Comparison of ENCODE assay signal across 1 cellular context in genomic region chr2:187546762-187547333, GRCh38.
TF ChIP-seq lines count a peak whose summit lies in the region.

No MANE protein-coding gene starts in this region.

TF ChIP-seq in K562, 482 proteins besides CTCF, POLR2A, EP300 and RAD21 (continued from another document):
- TF ChIP-seq ZBTB40 (IDR thresholded peaks at IDR 0.05), result no peak
- TF ChIP-seq ZBTB40 (CRISPR knock-in tag; IDR thresholded peaks at IDR 0.05), result no peak
- TF ChIP-seq RBM25 (IDR thresholded peaks at IDR 0.05; ENCODE audit: low read depth, low read length, severe bottlenecking), result no peak
- 0 out of 4 replicates have a peak, but pooled peaks of 1 of the 2 experiments have one; percentile 4 for TF ChIP-seq TBL1XR1 (IDR thresholded peaks at IDR 0.05; ENCODE audit: low read length in 2 of 2)
- 0 out of 2 replicates have a peak, but pooled peaks have one; percentile 4 for TF ChIP-seq RBFOX2 (IDR thresholded peaks at IDR 0.05; ENCODE audit: low read depth, low read length)
- no peak for TF ChIP-seq NR1H2 (CRISPR knock-in tag; IDR thresholded peaks at IDR 0.05)
- TF ChIP-seq ZBTB34 (CRISPR knock-in tag; IDR thresholded peaks at IDR 0.05), result no peak
- TF ChIP-seq, protein P1, sequence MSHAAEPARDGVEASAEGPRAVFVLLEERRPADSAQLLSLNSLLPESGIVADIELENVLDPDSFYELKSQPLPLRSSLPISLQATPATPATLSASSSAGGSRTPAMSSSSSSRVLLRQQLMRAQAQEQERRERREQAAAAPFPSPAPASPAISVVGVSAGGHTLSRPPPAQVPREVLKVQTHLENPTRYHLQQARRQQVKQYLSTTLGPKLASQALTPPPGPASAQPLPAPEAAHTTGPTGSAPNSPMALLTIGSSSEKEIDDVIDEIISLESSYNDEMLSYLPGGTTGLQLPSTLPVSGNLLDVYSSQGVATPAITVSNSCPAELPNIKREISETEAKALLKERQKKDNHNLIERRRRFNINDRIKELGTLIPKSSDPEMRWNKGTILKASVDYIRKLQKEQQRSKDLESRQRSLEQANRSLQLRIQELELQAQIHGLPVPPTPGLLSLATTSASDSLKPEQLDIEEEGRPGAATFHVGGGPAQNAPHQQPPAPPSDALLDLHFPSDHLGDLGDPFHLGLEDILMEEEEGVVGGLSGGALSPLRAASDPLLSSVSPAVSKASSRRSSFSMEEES (CRISPR knock-in tag; IDR thresholded peaks at IDR 0.05), result no peak
- TF ChIP-seq GATAD2B (IDR thresholded peaks at IDR 0.05; ENCODE audit: borderline replicate concordance), result 0 out of 2 replicates have a peak, but pooled peaks have one; percentile 19
- peak; percentile 12 for TF ChIP-seq FUS (optimal IDR thresholded peaks at IDR 0.05; ENCODE audit: low read depth, low read length)
